8 cellular contexts compared by ENCODE assay signal in the genomic region with DNA sequence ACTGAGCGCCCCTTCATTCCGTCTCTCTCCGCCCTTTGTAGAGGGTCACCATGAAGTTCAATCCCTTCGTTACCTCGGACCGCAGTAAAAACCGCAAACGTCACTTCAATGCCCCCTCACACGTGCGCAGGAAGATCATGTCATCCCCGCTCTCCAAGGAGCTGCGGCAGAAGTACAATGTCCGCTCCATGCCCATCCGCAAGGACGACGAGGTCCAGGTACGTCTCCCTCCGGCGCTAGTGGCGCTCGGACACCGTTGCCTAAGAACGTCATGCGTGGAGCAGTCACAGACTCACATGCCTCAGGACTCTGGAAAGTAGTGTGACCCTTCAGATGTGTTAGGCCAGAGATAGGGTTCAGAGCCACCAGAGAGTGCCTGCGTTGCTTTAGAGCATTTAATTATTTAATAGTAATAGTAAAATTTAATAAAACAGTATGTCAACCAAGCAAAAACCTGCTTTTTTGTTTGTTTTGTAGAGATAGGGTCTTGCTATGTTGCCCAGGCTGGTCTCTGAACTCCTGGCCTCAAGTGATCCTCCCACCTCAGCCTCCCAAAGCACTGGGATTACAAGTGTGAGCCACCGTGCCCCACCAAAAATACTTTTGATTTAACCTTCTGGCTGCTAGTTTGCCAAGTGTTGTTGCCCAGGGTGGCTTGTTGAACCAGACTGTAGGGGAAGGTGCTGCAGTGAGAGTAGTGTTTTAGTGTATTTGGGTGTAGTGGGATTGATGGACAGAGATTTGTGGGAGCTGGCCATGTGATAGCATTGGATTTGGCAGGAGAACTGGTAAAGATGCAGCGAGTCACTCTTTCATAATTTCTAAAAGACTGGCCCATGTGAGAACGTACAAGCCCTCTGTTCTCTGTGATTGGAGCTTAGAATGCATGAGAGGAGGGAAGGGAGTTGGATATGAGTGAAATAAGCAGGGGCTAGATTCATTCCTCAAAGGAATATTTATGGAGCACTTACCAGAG. TPM values are rescaled to one million over a fixed set of nuclear protein-coding genes. Genes with fewer than 3 reads are reported as not detected.
DNase-seq lines count a peak whose midpoint lies in the region; ATAC-seq, FAIRE-seq and TF ChIP-seq lines count a peak whose summit lies in the region.

No MANE protein-coding gene starts in this region.

- TF ChIP-seq RAD21 in K562 (CRISPR knock-in tag; conservative IDR thresholded peaks at IDR 0.05 in 1 of 2, IDR thresholded peaks at IDR 0.05 in 1 of 2) = no peak

- no peak for TF ChIP-seq EP300 in K562 (IDR thresholded peaks at IDR 0.05; ENCODE audit: low read length)

- no peak for DNase-seq in cardiac muscle cell (ENCODE audit: low read depth in 1 of 2, low spot score in 1 of 2)
- DNase-seq in Right ventricle myocardium superior = no peak
- DNase-seq in K562 (ENCODE audit: extremely low read depth in 1 of 4, low spot score in 3 of 4) = peak in 1 of 4 experiments; percentile 26
- peak; percentile 23 to 28 for DNase-seq in lung microvascular endothelial cell (ENCODE audit: low read depth in 2 of 2)
- DNase-seq in uterus = no peak
- no peak for DNase-seq in SKM-1 treated with dmso at 0.1 percent for 144 hours (lab: John Stamatoyannopoulos, UW; ENCODE audit: unreplicated experiment)
- DNase-seq in CD1c-positive myeloid dendritic cell (ENCODE audit: extremely low spot score) = no peak
- no peak for DNase-seq in DMS 273 (lab: John Stamatoyannopoulos, UW; ENCODE audit: unreplicated experiment)

- no peak for TF ChIP-seq POLR2A in K562 (conservative IDR thresholded peaks at IDR 0.05)
- no peak for TF ChIP-seq POLR2A in uterus (IDR thresholded peaks at IDR 0.05)

- peak; percentile 59 for FAIRE-seq in K562 (lab: Jason Lieb, UNC)

- H3K4me3 ChIP-seq in cardiac muscle cell (peak overlapping the region; percentile 70), K562 (peak overlapping the region; percentile 91), uterus (peak overlapping the region; percentile 54 to 82)

- H3K4me2 ChIP-seq in K562 (ENCODE audit: insufficient read depth, low read length) = peak overlapping the region; percentile 100

- ATAC-seq in Right ventricle myocardium superior (ENCODE audit: poor library complexity) (no peak), K562 (peak; percentile 9)

- H3K79me2 ChIP-seq in K562 (ENCODE audit: control insufficient read depth, insufficient read depth, low read length) = peaks cover 15% of the 10 kb centered on the region; the same call in 2 of the 3 replicates

- H3K9me3 ChIP-seq in cardiac muscle cell (ENCODE audit: low read depth) (no peaks in the 10 kb centered on the region), K562 (replicated peaks; ENCODE audit: control insufficient read depth, insufficient read depth, low read depth, low read length) (no peaks in the 10 kb centered on the region), uterus (no peaks in the 10 kb centered on the region)

- H3K9ac ChIP-seq in K562 (ENCODE audit: insufficient read depth in 1 of 2, low read depth in 2 of 2, low read length in 2 of 2) = peak overlapping the region; percentile 98

- 10% methylated on average over 26 of the region's 28 CpGs for WGBS in K562 (ENCODE audit: insufficient coverage, low coverage, missing lambda C conversion rate)

- no TSS peak for BruUV-seq in K562 (replicated peaks; lab: Mats Ljungman, UMichigan)

- TF ChIP-seq CTCF in cardiac muscle cell (IDR thresholded peaks at IDR 0.05; ENCODE audit: low read depth, low read length) (no peak), K562 (IDR thresholded peaks at IDR 0.05 in 2 of 3, conservative IDR thresholded peaks at IDR 0.05 in 1 of 3; ENCODE audit: insufficient read depth in 2 of 3, low read depth in 1 of 3, low read length in 3 of 3) (no peak), uterus (IDR thresholded peaks at IDR 0.05) (no peak)

- intact Hi-C loops in Right ventricle myocardium superior (cut with DNase I) = no loop called here
- intact Hi-C loops in K562 (cut with micrococcal nuclease) = no loop called here
- intact Hi-C loops in uterus (cut with DNase I; ENCODE audit: low total_unique reads) = no loop called here

- in situ Hi-C loops in K562 (cut with MboI) = no loop called here

- H3K4me1 ChIP-seq in cardiac muscle cell (ENCODE audit: low read depth) (peaks cover 3% of the 10 kb centered on the region), K562 (replicated peaks in 1 of 2; ENCODE audit: control insufficient read depth in 2 of 2, insufficient read depth in 2 of 2, low read length in 2 of 2) (peaks cover 4 to 7% of the 10 kb centered on the region in 2 experiments; a peak in 4 of 5 replicates), uterus (peaks cover 4 to 14% of the 10 kb centered on the region in 2 donors)

- CTCF ChIA-PET in K562 (lab: Yijun Ruan, JAX; ENCODE audit: low intra/inter-chr PET ratio) = no interaction called here

- H3K9me1 ChIP-seq in K562 (ENCODE audit: control insufficient read depth, insufficient read depth, low read length) = peaks cover 4% of the 10 kb centered on the region

- H3K27ac ChIP-seq in cardiac muscle cell (peak overlapping the region; percentile 65), K562 (ENCODE audit: extremely low read depth, low read depth, low read length) (peak overlapping the region; percentile 92), uterus (peak overlapping the region; percentile 76 to 84)

- H3K27me3 ChIP-seq in cardiac muscle cell (no peaks in the 10 kb centered on the region), K562 (ENCODE audit: control insufficient read depth in 2 of 2, insufficient read depth in 2 of 2, low read length in 2 of 2) (0 out of 5 replicates have a peak, but pooled peaks cover 0 to 2% of the 10 kb centered on the region in 2 experiments), uterus (no peaks in the 10 kb centered on the region)

- H3K36me3 ChIP-seq in cardiac muscle cell = peaks cover 2% of the 10 kb centered on the region
- peaks cover 25% of the 10 kb centered on the region; the same call in 2 of the 3 replicates for H3K36me3 ChIP-seq in K562 (ENCODE audit: control insufficient read depth, insufficient read depth, low read length)
- no peaks in the 10 kb centered on the region for H3K36me3 ChIP-seq in uterus

- POLR2A ChIA-PET in K562 (lab: Yijun Ruan, JAX) = interaction anchor here (0.5 to 2.3 kb wide), 11 partner anchors 8 to 529 kb away, joined by 3 to 7 read pairs (median 3); partner anchors contain the start of genes DUSP1 and STC2

- H2AFZ ChIP-seq in K562 (ENCODE audit: low read depth, low read length) = peak overlapping the region; percentile 78

- no peaks in the 10 kb centered on the region; the same call in 1 of the 2 replicates for H4K20me1 ChIP-seq in K562 (replicated peaks; ENCODE audit: control insufficient read depth, insufficient read depth, low read length)

TF ChIP-seq in K562, 482 proteins besides CTCF, POLR2A, EP300 and RAD21 (continues in another document):
- peak; percentile 76 for TF ChIP-seq ZBTB1 (CRISPR knock-in tag; IDR thresholded peaks at IDR 0.05; ENCODE audit: borderline replicate concordance, low read depth)
- TF ChIP-seq CREM (IDR thresholded peaks at IDR 0.05; ENCODE audit: low read depth) = peak; percentile 56

RNA-seq across cellular contexts. Expression of gene RPL26L1, which starts 0.9 kb away (rescaled TPM):
- total RNA-seq in cardiac muscle cell = 56.7 and 73.4 TPM in 2 replicates
- 91.4 and 108 TPM in 2 replicates for polyA plus RNA-seq in cardiac muscle cell
- 22.8 TPM for total RNA-seq in Right ventricle myocardium superior
- 7.4 and 7.5 TPM in 2 replicates for total RNA-seq in K562 (2011; cell fraction: chromatin; rRNA removed; ENCODE audit: low replicate concordance)
- total RNA-seq in K562 (2011; cell fraction: nucleolus; rRNA removed) = 12.2 and 13.7 TPM in 2 replicates
- 10.2 and 11.1 TPM in 2 replicates for total RNA-seq in K562 (2011; cell fraction: nucleoplasm; rRNA removed)
- total RNA-seq in K562 (2014; rRNA removed) = 67.4 and 70.7 TPM in 2 replicates
- 92.1 and 105 TPM in 2 replicates for total RNA-seq in K562 (2014; rRNA removed; fragmentation: Illumina TruSeq; extraction: Trizol)
- total RNA-seq in K562 (2015; rRNA removed; fragmentation: Illumina TruSeq; extraction: Trizol) = 82.4 and 88.9 TPM in 2 replicates
- total RNA-seq in K562 (2021) = 63.7 and 70.8 TPM in 2 replicates
- polyA plus RNA-seq in K562 (2011; rRNA removed) = 110 and 134 TPM in 2 replicates
- polyA plus RNA-seq in K562 (2011; cell fraction: cytosol; rRNA removed) = 73.9 and 87.3 TPM in 2 replicates
- 31.9 and 44.8 TPM in 2 replicates for polyA plus RNA-seq in K562 (2011; cell fraction: nucleus; rRNA removed)
- polyA plus RNA-seq in K562 (2012) = 48.7 and 91.6 TPM in 2 replicates
- 80.2 and 96.2 TPM in 2 replicates for polyA plus RNA-seq in K562 (2014; fragmentation: Illumina TruSeq; extraction: Trizol)
- polyA plus RNA-seq in K562 (2014; fragmentation: Nextera tagmentation; extraction: Ambion mirVana) = 100 to 1,000 TPM; 319 to 328 TPM
- 112 and 124 TPM in 2 replicates for polyA plus RNA-seq in K562 (2014; rRNA removed)
- 62.8 and 70.0 TPM in 2 replicates for polyA minus RNA-seq in K562 (2011; rRNA and poly(A)+ RNA removed)
- 24.8 and 36.9 TPM in 2 replicates for polyA minus RNA-seq in K562 (2011; cell fraction: cytosol; rRNA and poly(A)+ RNA removed)
- polyA minus RNA-seq in K562 (2011; cell fraction: nucleus; rRNA and poly(A)+ RNA removed) = 6.6 and 14.6 TPM in 2 replicates
- total RNA-seq in lung microvascular endothelial cell = 27.2 and 28.4 TPM in 2 replicates
- total RNA-seq in uterus = 10 to 100 TPM in 3 of 4 donors, 1 to 10 TPM in 1; 8.7 to 35.3 (median 21.1) TPM

RNA-seq across cellular contexts. Expression of gene ATP6V0E1, which starts 23.5 kb away (rescaled TPM):
- total RNA-seq in cardiac muscle cell (52.2 and 64.2 TPM in 2 replicates), Right ventricle myocardium superior (187 TPM), K562 (2014; rRNA removed) (50.0 and 63.8 TPM in 2 replicates), K562 (2014; rRNA removed; fragmentation: Illumina TruSeq; extraction: Trizol) (111 and 118 TPM in 2 replicates), K562 (2015; rRNA removed; fragmentation: Illumina TruSeq; extraction: Trizol) (108 and 112 TPM in 2 replicates), K562 (2021) (94.1 and 95.9 TPM in 2 replicates), lung microvascular endothelial cell (318 and 553 TPM in 2 replicates), uterus (100 to 1,000 TPM in 3 of 4 donors, 10 to 100 TPM in 1; 75.6 to 159 (median 137) TPM)
- polyA plus RNA-seq in cardiac muscle cell (224 and 301 TPM in 2 replicates), K562 (2011; rRNA removed) (128 and 173 TPM in 2 replicates), K562 (2014; fragmentation: Illumina TruSeq; extraction: Trizol) (128 and 132 TPM in 2 replicates), K562 (2014; fragmentation: Nextera tagmentation; extraction: Ambion mirVana) (100 to 1,000 TPM; 368 to 395 TPM), K562 (2014; rRNA removed) (82.7 and 108 TPM in 2 replicates)
- 118 and 124 TPM in 2 replicates for total RNA-seq in K562 (2011; cell fraction: chromatin; rRNA removed; ENCODE audit: low replicate concordance)
- 113 and 119 TPM in 2 replicates for total RNA-seq in K562 (2011; cell fraction: nucleolus; rRNA removed)
- total RNA-seq in K562 (2011; cell fraction: nucleoplasm; rRNA removed) = 146 and 237 TPM in 2 replicates
- 67.8 and 95.8 TPM in 2 replicates for polyA plus RNA-seq in K562 (2011; cell fraction: cytosol; rRNA removed)
- 83.5 and 94.0 TPM in 2 replicates for polyA plus RNA-seq in K562 (2011; cell fraction: nucleus; rRNA removed)
- 159 and 359 TPM in 2 replicates for polyA plus RNA-seq in K562 (2012)
- 81.0 and 108 TPM in 2 replicates for polyA minus RNA-seq in K562 (2011; rRNA and poly(A)+ RNA removed)
- 20.7 and 53.3 TPM in 2 replicates for polyA minus RNA-seq in K562 (2011; cell fraction: cytosol; rRNA and poly(A)+ RNA removed)
- polyA minus RNA-seq in K562 (2011; cell fraction: nucleus; rRNA and poly(A)+ RNA removed) = 28.9 and 30.8 TPM in 2 replicates

Comparison
In these comparisons a context has a peak if more than half of its experiments do, and no peak if none do; other contexts are left out.
1. DNase-seq: peak in lung microvascular endothelial cell (2 of 2); none in cardiac muscle cell (0 of 2), Right ventricle myocardium superior (single experiment), uterus (0 of 2), SKM-1 treated with dmso at 0.1 percent for 144 hours (single experiment), CD1c-positive myeloid dendritic cell (single experiment) and DMS 273 (single experiment).
2. Peak in every context shown above with its lines, with median percentiles within 50 percentile points of each other: H3K27ac ChIP-seq and H3K4me3 ChIP-seq.